8 cellular contexts compared by ENCODE assay signal in the genomic region with DNA sequence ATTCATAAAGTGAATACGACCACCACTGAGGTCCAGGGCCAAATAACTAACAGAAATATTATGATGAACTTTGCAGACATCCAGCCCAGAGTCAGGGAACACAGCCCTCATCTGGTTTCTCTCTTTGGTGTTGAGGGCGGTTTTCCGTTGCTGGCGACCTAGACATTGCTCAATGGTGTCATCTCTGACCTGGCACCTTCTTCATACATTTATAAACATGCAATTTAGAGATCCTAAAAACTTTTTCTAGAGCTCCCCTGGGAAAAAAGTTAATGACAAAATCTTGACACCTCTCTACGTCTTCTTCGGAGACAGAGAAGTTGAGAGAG. TPM values are rescaled to one million over a fixed set of nuclear protein-coding genes. Genes with fewer than 3 reads are reported as not detected.
DNase-seq lines count a peak whose midpoint lies in the region; ATAC-seq and TF ChIP-seq lines count a peak whose summit lies in the region.

No MANE protein-coding gene starts in this region.

- CTCF ChIA-PET in activated naive CD4-positive, alpha-beta T cell treated with anti-CD3 and anti-CD28 coated beads for 36 hours (lab: Charles Lee) = interaction anchor here (0.6 to 1.6 kb wide), 3 partner anchors 9 to 165 kb away, joined by 3 to 7 read pairs (median 6); no protein-coding TSS in a partner anchor

- ATAC-seq in right lobe of liver = peak; percentile 50 to 72 (median 65)
- no peak for ATAC-seq in GM19328 (IDR thresholded peaks at IDR 0.05; ENCODE audit: unreplicated experiment)
- no peak for ATAC-seq in GM19395 (IDR thresholded peaks at IDR 0.05; ENCODE audit: unreplicated experiment)

- peak overlapping the region; percentile 91 for H3K9ac ChIP-seq in adipocyte (ENCODE audit: low read length)

- H3K4me1 Mint-ChIP-seq in activated naive CD4-positive, alpha-beta T cell treated with anti-CD3 and anti-CD28 coated beads for 36 hours (ENCODE audit: low read depth) = peaks cover 21% of the 10 kb centered on the region
- peaks cover 25% of the 10 kb centered on the region for H3K4me1 Mint-ChIP-seq in type B pancreatic cell (ENCODE audit: unreplicated experiment)

- H3K27me3 ChIP-seq in adipocyte (replicated peaks; ENCODE audit: control insufficient read depth, insufficient read depth, low read length) = no peaks in the 10 kb centered on the region
- H3K27me3 ChIP-seq in right lobe of liver = no peaks in the 10 kb centered on the region

- H3K27ac ChIP-seq in right lobe of liver = no peak overlapping the region

- no peak for TF ChIP-seq POLR2A in right lobe of liver (IDR thresholded peaks at IDR 0.05)

- peak; percentile 25 for DNase-seq in activated naive CD4-positive, alpha-beta T cell treated with anti-CD3 and anti-CD28 coated beads for 36 hours
- DNase-seq in activated naive CD4-positive, alpha-beta T cell (lab: John Stamatoyannopoulos, UW) = no peak
- DNase-seq in adipocyte (ENCODE audit: low read depth) = peak; percentile 66
- no peak for DNase-seq in right lobe of liver
- DNase-seq in type B pancreatic cell (ENCODE audit: extremely low spot score, unreplicated experiment) = no peak
- no peak for DNase-seq in NCI-H187 treated with DMSO at 0.1 percent for 48 hours (lab: John Stamatoyannopoulos, UW)

- H3K36me3 ChIP-seq in adipocyte (ENCODE audit: control insufficient read depth, insufficient read depth, low read length, severe bottlenecking) = no peaks in the 10 kb centered on the region
- H3K36me3 ChIP-seq in right lobe of liver = no peaks in the 10 kb centered on the region

- H3K9me3 ChIP-seq in adipocyte (ENCODE audit: control insufficient read depth, low read length) (no peaks in the 10 kb centered on the region), right lobe of liver (no peaks in the 10 kb centered on the region)

- H3K27me3 Mint-ChIP-seq in activated naive CD4-positive, alpha-beta T cell treated with anti-CD3 and anti-CD28 coated beads for 36 hours (ENCODE audit: low read depth) = peaks cover 41% of the 10 kb centered on the region
- peaks cover 3% of the 10 kb centered on the region for H3K27me3 Mint-ChIP-seq in type B pancreatic cell

- H3K4me1 ChIP-seq in adipocyte (ENCODE audit: control insufficient read depth, insufficient read depth, low read length) (peaks cover 25% of the 10 kb centered on the region), right lobe of liver (no peaks in the 10 kb centered on the region)

- H3K4me3 Mint-ChIP-seq in activated naive CD4-positive, alpha-beta T cell treated with anti-CD3 and anti-CD28 coated beads for 36 hours = peak overlapping the region; percentile 56
- peak overlapping the region; percentile 95 for H3K4me3 Mint-ChIP-seq in type B pancreatic cell

- intact Hi-C loops in activated naive CD4-positive, alpha-beta T cell treated with anti-CD3 and anti-CD28 coated beads for 36 hours (cut with micrococcal nuclease) = loop anchor here (1.0 kb wide), 1 partner anchor 40 kb away; no protein-coding TSS in a partner anchor
- intact Hi-C loops in right lobe of liver (cut with DNase I) = no loop called here

- TF ChIP-seq CTCF in right lobe of liver (IDR thresholded peaks at IDR 0.05) (no peak), type B pancreatic cell (conservative IDR thresholded peaks at IDR 0.05) (no peak)

- H3K27ac Mint-ChIP-seq in activated naive CD4-positive, alpha-beta T cell treated with anti-CD3 and anti-CD28 coated beads for 36 hours = no peak overlapping the region
- H3K27ac Mint-ChIP-seq in type B pancreatic cell = peak overlapping the region; percentile 54

- 9% methylated on average over 6 of the region's 6 CpGs for WGBS in right lobe of liver (ENCODE audit: insufficient coverage, low coverage, low lambda C conversion rate, missing lambda C conversion rate)

- H3K9me3 Mint-ChIP-seq in activated naive CD4-positive, alpha-beta T cell treated with anti-CD3 and anti-CD28 coated beads for 36 hours = no peaks in the 10 kb centered on the region
- H3K9me3 Mint-ChIP-seq in type B pancreatic cell = no peaks in the 10 kb centered on the region

- peak overlapping the region; percentile 91 for H3K4me3 ChIP-seq in adipocyte (ENCODE audit: low read length)
- H3K4me3 ChIP-seq in right lobe of liver = peak overlapping the region; percentile 71 to 74 (median 72)

- H3K36me3 Mint-ChIP-seq in activated naive CD4-positive, alpha-beta T cell treated with anti-CD3 and anti-CD28 coated beads for 36 hours (ENCODE audit: low read depth) = no peaks in the 10 kb centered on the region
- H3K36me3 Mint-ChIP-seq in type B pancreatic cell = peaks cover 6% of the 10 kb centered on the region

RNA-seq across cellular contexts. Expression of a gene that starts 0.3 kb away (rescaled TPM):
- total RNA-seq in activated naive CD4-positive, alpha-beta T cell treated with anti-CD3 and anti-CD28 coated beads for 36 hours = under 1 TPM; 0.48 to 0.57 TPM
- total RNA-seq in right lobe of liver = under 1 TPM; 0.62 to 0.86 (median 0.67) TPM
- 14.9 and 29.0 TPM in 2 replicates for total RNA-seq in type B pancreatic cell (ENCODE audit: low replicate concordance)

RNA-seq across cellular contexts. Expression of a gene that starts 32.5 kb away (rescaled TPM):
- 10 to 100 TPM in 1 of 2 experiments, 1 to 10 TPM in 1; 9.8 to 10.8 TPM for total RNA-seq in activated naive CD4-positive, alpha-beta T cell treated with anti-CD3 and anti-CD28 coated beads for 36 hours
- total RNA-seq in right lobe of liver (10 to 100 TPM; 13.9 to 36.9 (median 23.2) TPM), type B pancreatic cell (ENCODE audit: low replicate concordance) (26.1 and 28.6 TPM in 2 replicates)

Comparison
In these comparisons a context has a peak if more than half of its experiments do, and no peak if none do; other contexts are left out.
1. DNase-seq: peak in activated naive CD4-positive, alpha-beta T cell treated with anti-CD3 and anti-CD28 coated beads for 36 hours (single experiment) and adipocyte (single experiment); none in activated naive CD4-positive, alpha-beta T cell (0 of 4), right lobe of liver (0 of 3), type B pancreatic cell (single experiment) and NCI-H187 treated with DMSO at 0.1 percent for 48 hours (single experiment).
2. ATAC-seq: peak in right lobe of liver (4 of 4); none in GM19328 (single experiment) and GM19395 (single experiment).